In the genomic region with DNA sequence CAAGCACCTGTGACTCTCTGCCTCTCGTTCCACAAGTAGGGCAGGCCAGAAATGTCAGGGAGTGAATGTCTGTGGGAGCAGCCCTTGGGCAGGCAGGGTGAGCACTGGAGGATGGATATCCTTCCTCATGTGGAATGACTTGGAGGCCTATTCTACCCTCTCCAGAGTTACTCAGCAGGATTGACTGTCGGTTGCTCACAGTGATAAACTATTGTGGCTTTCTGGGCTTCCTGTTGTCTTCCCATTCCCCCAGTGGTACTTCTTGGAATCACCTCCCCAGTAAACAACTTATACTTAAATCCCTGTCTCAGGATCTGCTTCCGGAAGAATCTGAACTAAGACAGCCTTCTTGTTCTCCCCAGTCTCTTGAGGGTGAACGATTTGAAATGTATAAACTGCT, we compare ENCODE assay signal across 15 cellular contexts.
DNase-seq lines count a peak whose midpoint lies in the region; ATAC-seq, FAIRE-seq and TF ChIP-seq lines count a peak whose summit lies in the region.
"Had no signal": no experiment of that assay in that cellular context is flagged by ENCODE, and none has a peak within 500 bp of the region (broad histone marks: within the 10 kb centered on the region; RNA-seq: fewer than 3 reads in every experiment).

No MANE protein-coding gene starts in this region.

- no peak overlapping the region for H2AK5ac ChIP-seq in mesendoderm (ENCODE audit: low read length)

- TF ChIP-seq CTCF in HFFc6 (IDR thresholded peaks at IDR 0.05) = peak; percentile 28; the same call in 1 of the 2 replicates
- TF ChIP-seq CTCF in astrocyte (IDR thresholded peaks at IDR 0.05; ENCODE audit: insufficient read depth, low read depth, low read length) = no peak
- TF ChIP-seq CTCF in pancreas (IDR thresholded peaks at IDR 0.05) = no peak

- no peak overlapping the region for H4K8ac ChIP-seq in mesendoderm (ENCODE audit: low read depth, low read length)

- no peaks in the 10 kb centered on the region for H4K20me1 ChIP-seq in astrocyte (ENCODE audit: insufficient read depth, low read length)

- H3K4ac ChIP-seq in mesendoderm (ENCODE audit: low read depth, low read length) = no peak overlapping the region

- no peak overlapping the region for H3K4me3 ChIP-seq in astrocyte (ENCODE audit: insufficient read depth, low read depth, low read length)
- no peak overlapping the region for H3K4me3 ChIP-seq in mesendoderm (ENCODE audit: low read length)
- no peak overlapping the region for H3K4me3 ChIP-seq in pancreas

- no peak overlapping the region for H3K9ac ChIP-seq in astrocyte (ENCODE audit: low read length)
- no peak overlapping the region for H3K9ac ChIP-seq in mesendoderm (ENCODE audit: low read length)

- H2AFZ ChIP-seq in astrocyte (ENCODE audit: low read depth, low read length) = no peak overlapping the region

- H2BK5ac ChIP-seq in mesendoderm (ENCODE audit: low read length) = no peak overlapping the region

- no peak overlapping the region for H3K27ac ChIP-seq in astrocyte (ENCODE audit: low read depth, low read length)
- H3K27ac ChIP-seq in mesendoderm (ENCODE audit: low read depth, low read length) = no peak overlapping the region
- no peak overlapping the region for H3K27ac ChIP-seq in pancreas
- H3K27ac ChIP-seq: C4-2B had no signal

- no peak overlapping the region for H2BK120ac ChIP-seq in mesendoderm (ENCODE audit: low read depth, low read length)

- no peak overlapping the region for H3K23ac ChIP-seq in mesendoderm (ENCODE audit: low read length)

- DNase-seq in HFFc6 = no peak
- DNase-seq in OCI-M1 (lab: John Stamatoyannopoulos, UW) = peak; percentile 57
- DNase-seq in astrocyte (ENCODE audit: low read depth) = no peak
- peak; percentile 37 for DNase-seq in mesendoderm
- DNase-seq in pancreas = no peak
- no peak for DNase-seq in NAMALWA (ENCODE audit: low spot score)
- DNase-seq: COR-L47, DMS153, GOT3, NCI-H1092, NCI-H1694, NCI-H2107 had no signal

- peak; percentile 9 for FAIRE-seq in astrocyte (lab: Jason Lieb, UNC)
- FAIRE-seq in pancreas (lab: Jason Lieb, UNC) = no peak
- FAIRE-seq: RCC 7860 had no signal

- no peak overlapping the region for H2BK15ac ChIP-seq in mesendoderm (replicated peaks; ENCODE audit: low read depth)

- H3K27ac Mint-ChIP-seq in HFFc6 (no peak overlapping the region), astrocyte (ENCODE audit: unreplicated experiment) (peak overlapping the region; percentile 28)

- H3K4me1 ChIP-seq in astrocyte (ENCODE audit: insufficient read depth, low read length) (no peaks in the 10 kb centered on the region), mesendoderm (ENCODE audit: control insufficient read depth, low read depth, low read length) (no peaks in the 10 kb centered on the region), pancreas (no peaks in the 10 kb centered on the region)

- H3K27me3 ChIP-seq in astrocyte (ENCODE audit: insufficient read depth, low read length) = no peaks in the 10 kb centered on the region
- H3K27me3 ChIP-seq in mesendoderm (ENCODE audit: insufficient read depth, low read length, poor library complexity) = no peaks in the 10 kb centered on the region
- H3K27me3 ChIP-seq in pancreas = no peaks in the 10 kb centered on the region

- intact Hi-C loops in pancreas (cut with DNase I) = no loop called here

- peaks cover 2% of the 10 kb centered on the region for H3K9me3 ChIP-seq in astrocyte (ENCODE audit: insufficient read depth, low read depth, low read length)
- H3K9me3 ChIP-seq in pancreas = no peaks in the 10 kb centered on the region

- H3K36me3 ChIP-seq in astrocyte (ENCODE audit: insufficient read depth, low read length) (no peaks in the 10 kb centered on the region), mesendoderm (ENCODE audit: control insufficient read depth, insufficient read depth, low read length) (no peaks in the 10 kb centered on the region), pancreas (no peaks in the 10 kb centered on the region)

- H3K4me2 ChIP-seq in astrocyte (ENCODE audit: low read length) = no peak overlapping the region
- H3K4me2 ChIP-seq in mesendoderm (ENCODE audit: low read length) = no peak overlapping the region

- H3K4me1 Mint-ChIP-seq in HFFc6 (ENCODE audit: low read depth) (peaks cover 27% of the 10 kb centered on the region), astrocyte (ENCODE audit: low read depth, unreplicated experiment) (peaks cover 9% of the 10 kb centered on the region)

- H3K36me3 Mint-ChIP-seq in HFFc6 (ENCODE audit: low read depth) (no peaks in the 10 kb centered on the region), astrocyte (ENCODE audit: low read depth, unreplicated experiment) (no peaks in the 10 kb centered on the region)

- no peak overlapping the region for H3K18ac ChIP-seq in mesendoderm (ENCODE audit: low read length)

- H3K79me2 ChIP-seq in astrocyte (ENCODE audit: insufficient read depth, low read length) (no peaks in the 10 kb centered on the region), mesendoderm (ENCODE audit: control insufficient read depth, insufficient read depth, low read length) (no peaks in the 10 kb centered on the region)

- H4K5ac ChIP-seq in mesendoderm (ENCODE audit: low read length) = no peak overlapping the region

- H3K27me3 Mint-ChIP-seq in HFFc6 (ENCODE audit: insufficient read depth) (peaks cover 1% of the 10 kb centered on the region), astrocyte (ENCODE audit: low read depth, unreplicated experiment) (no peaks in the 10 kb centered on the region)

- H3K79me1 ChIP-seq in mesendoderm (ENCODE audit: low read length) = no peaks in the 10 kb centered on the region

- no peak overlapping the region for H3K56ac ChIP-seq in mesendoderm (ENCODE audit: low read length)

- H3K9me3 Mint-ChIP-seq in HFFc6 (no peaks in the 10 kb centered on the region), astrocyte (ENCODE audit: unreplicated experiment) (no peaks in the 10 kb centered on the region)

- ATAC-seq in pancreas (no peak), GM21786 (IDR thresholded peaks at IDR 0.05; ENCODE audit: unreplicated experiment) (no peak)

- H3K4me3 Mint-ChIP-seq in HFFc6 (no peak overlapping the region), astrocyte (ENCODE audit: unreplicated experiment) (no peak overlapping the region)

- WGBS in mesendoderm (ENCODE audit: extremely low coverage, insufficient coverage, low lambda C conversion rate) = no CpG with 5 or more reads among the region's 4 CpGs
- 78 to 85% methylated on average over 4 of the region's 4 CpGs for WGBS in pancreas, 2 donors

Comparison
In these comparisons a context has a peak if more than half of its experiments do, and no peak if none do; other contexts are left out.
1. DNase-seq: peak in OCI-M1 (single experiment) and mesendoderm (single experiment); none in HFFc6 (single experiment), astrocyte (single experiment), pancreas (0 of 6) and NAMALWA (single experiment).